In genomic region chr20:856361-856775, GRCh38 we compare ENCODE assay signal across 10 cellular contexts. TPM values are rescaled to one million over a fixed set of nuclear protein-coding genes. Genes with fewer than 3 reads are reported as not detected.
DNase-seq lines count a peak whose midpoint lies in the region; ATAC-seq lines count a peak whose summit lies in the region.
"Had no signal": no experiment of that assay in that cellular context is flagged by ENCODE, and none has a peak within 500 bp of the region (broad histone marks: within the 10 kb centered on the region; RNA-seq: fewer than 3 reads in every experiment).

No MANE protein-coding gene starts in this region.

- H3K9ac ChIP-seq in GM23248: peak overlapping the region; percentile 34; the same call in 1 of the 2 replicates

- H3K4me1 ChIP-seq in GM23248 (ENCODE audit: insufficient read depth): peaks cover 27% of the 10 kb centered on the region
- no peaks in the 10 kb centered on the region for H3K4me1 ChIP-seq in right cardiac atrium (ENCODE audit: control insufficient read depth, insufficient read depth, low read length)
- H3K4me1 ChIP-seq: uterus had no signal

- no peaks in the 10 kb centered on the region for H3K27me3 ChIP-seq in GM23248 (replicated peaks; ENCODE audit: insufficient read depth)
- no peaks in the 10 kb centered on the region for H3K27me3 ChIP-seq in right cardiac atrium (ENCODE audit: control insufficient read depth, insufficient read depth)
- H3K27me3 ChIP-seq: uterus had no signal

- H3K9me2 ChIP-seq in GM23248 (ENCODE audit: insufficient read depth): no peaks in the 10 kb centered on the region

- H3K4me3 ChIP-seq in GM23248: peak overlapping the region; percentile 33
- no peak overlapping the region for H3K4me3 ChIP-seq in skin epidermis
- H3K4me3 ChIP-seq in right cardiac atrium (ENCODE audit: low read length): no peak overlapping the region
- H3K4me3 ChIP-seq: SK-N-MC, uterus had no signal

- no peak overlapping the region for H2AFZ ChIP-seq in GM23248

- intact Hi-C loops in left colon (cut with DNase I, micrococcal nuclease) (no loop called here), right cardiac atrium (cut with DNase I) (no loop called here)

- H3K36me3 ChIP-seq in GM23248 (ENCODE audit: low read depth): no peaks in the 10 kb centered on the region
- H3K36me3 ChIP-seq: uterus had no signal

- peaks cover 19% of the 10 kb centered on the region for H3F3A ChIP-seq in GM23248 (ENCODE audit: insufficient read depth)

- no peaks in the 10 kb centered on the region for H4K20me1 ChIP-seq in GM23248 (ENCODE audit: insufficient read depth)

- DNase-seq in GM23248 (peak; percentile 93), left colon (no peak), NCI-H1105 (lab: John Stamatoyannopoulos, UW) (no peak), right cardiac atrium (no peak), DMS79 treated with DMSO at 0.1 percent for 48 hours (lab: John Stamatoyannopoulos, UW) (no peak)
- peak; percentile 55 for DNase-seq in activated CD4-positive, CD25-positive, alpha-beta regulatory T cell treated with anti-CD3 and anti-CD28 coated beads, Interleukin-2, amount 50 U/mL, for 72 hours
- DNase-seq in effector CD4-positive, alpha-beta T cell: peak; percentile 12
- DNase-seq: uterus had no signal

- H3K9me3 ChIP-seq in GM23248 (ENCODE audit: low read depth) (no peaks in the 10 kb centered on the region), right cardiac atrium (ENCODE audit: control insufficient read depth, low read length) (no peaks in the 10 kb centered on the region)
- H3K9me3 ChIP-seq: uterus had no signal

- ATAC-seq in left colon: no peak
- ATAC-seq in right cardiac atrium: no peak

- no peaks in the 10 kb centered on the region for H3K79me2 ChIP-seq in GM23248 (ENCODE audit: insufficient read depth)

- in situ Hi-C loops in GM23248 (cut with MboI): no loop called here

- peak overlapping the region; percentile 53 for H3K27ac ChIP-seq in GM23248
- H3K27ac ChIP-seq in skin epidermis: peak overlapping the region in 12 of 21 experiments; percentile 3 to 72 (median 42)
- H3K27ac ChIP-seq in right cardiac atrium (ENCODE audit: low read length): no peak overlapping the region
- H3K27ac ChIP-seq: SK-N-MC, uterus had no signal

- peak overlapping the region; percentile 77 for H3K4me2 ChIP-seq in GM23248 (ENCODE audit: unreplicated experiment)

- 13 to 20% methylated on average over 12 of the region's 12 CpGs for WGBS in GM23248 (ENCODE audit: low coverage in 1 of 2, low lambda C conversion rate in 2 of 2, missing lambda C conversion rate in 2 of 2), 2 experiments
- WGBS in right cardiac atrium: 66% methylated on average over 12 of the region's 12 CpGs

RNA-seq across cellular contexts. Expression of gene FAM110A, which starts 22.9 kb away (rescaled TPM):
- 2.6 and 5.6 TPM in 2 replicates for total RNA-seq in GM23248 (2014; rRNA removed; shearing (Covaris generic))
- polyA plus RNA-seq in GM23248 (2016; fragmentation: Nextera tagmentation; extraction: Ambion mirVana) (3.8 and 5.0 TPM in 2 replicates), right cardiac atrium (3.2 TPM)
- total RNA-seq in left colon (10 to 100 TPM in 1 of 2 donors, 1 to 10 TPM in 1; 7.4 to 11.5 TPM), right cardiac atrium (1 to 10 TPM; 2.6 to 4.3 (median 3.6) TPM)

RNA-seq across cellular contexts. Expression of gene ANGPT4, which starts 59.8 kb away (rescaled TPM):
- not detected in 2 replicates for total RNA-seq in GM23248 (2014; rRNA removed; shearing (Covaris generic))
- polyA plus RNA-seq in GM23248 (2016; fragmentation: Nextera tagmentation; extraction: Ambion mirVana): not detected in 2 replicates
- not detected for total RNA-seq in left colon
- under 1 TPM in 2 of 4 donors, not detected in 2; 0.06 to 0.12 TPM for total RNA-seq in right cardiac atrium
- polyA plus RNA-seq in right cardiac atrium: 0.14 TPM

Comparison
In these comparisons a context has a peak if more than half of its experiments do, and no peak if none do; other contexts are left out.
1. DNase-seq: peak in GM23248 (single experiment), activated CD4-positive, CD25-positive, alpha-beta regulatory T cell treated with anti-CD3 and anti-CD28 coated beads, Interleukin-2, amount 50 U/mL, for 72 hours (single experiment) and effector CD4-positive, alpha-beta T cell (single experiment); none in left colon (0 of 2), NCI-H1105 (single experiment), right cardiac atrium (0 of 3) and DMS79 treated with DMSO at 0.1 percent for 48 hours (single experiment).